Comparison of ENCODE assay signal across 14 cellular contexts in genomic region chr4:12679217-12679616, GRCh38.
DNase-seq lines count a peak whose midpoint lies in the region; ATAC-seq and TF ChIP-seq lines count a peak whose summit lies in the region.
"Had no signal": no experiment of that assay in that cellular context is flagged by ENCODE, and none has a peak within 500 bp of the region (broad histone marks: within the 10 kb centered on the region; RNA-seq: fewer than 3 reads in every experiment).

No MANE protein-coding gene starts in this region.

- H3K4me3 Mint-ChIP-seq in progenitor cell of endocrine pancreas (ENCODE audit: low read depth): no peak overlapping the region
- H3K4me3 Mint-ChIP-seq in activated T-cell treated with anti-CD3 and anti-CD28 coated beads, Interleukin-2, amount 50 U/mL, for 72 hours: no peak overlapping the region
- H3K4me3 Mint-ChIP-seq: T-helper 2 cell treated with Interferon-gamma antibody and Interleukin-4, amounts not matched to agents 5 μg/mL and 100 μg/mL, for 36 hours had no signal

- no peaks in the 10 kb centered on the region for H3K27me3 Mint-ChIP-seq in progenitor cell of endocrine pancreas
- no peaks in the 10 kb centered on the region for H3K27me3 Mint-ChIP-seq in activated T-cell treated with anti-CD3 and anti-CD28 coated beads, Interleukin-2, amount 50 U/mL, for 72 hours (ENCODE audit: low read depth)

- H3K4me1 Mint-ChIP-seq in progenitor cell of endocrine pancreas (ENCODE audit: low read depth): no peaks in the 10 kb centered on the region
- no peaks in the 10 kb centered on the region for H3K4me1 Mint-ChIP-seq in activated T-cell treated with anti-CD3 and anti-CD28 coated beads, Interleukin-2, amount 50 U/mL, for 72 hours (ENCODE audit: low read depth)

- H3K9me3 Mint-ChIP-seq in progenitor cell of endocrine pancreas (ENCODE audit: low read depth): peaks cover 8% of the 10 kb centered on the region
- H3K9me3 Mint-ChIP-seq in activated T-cell treated with anti-CD3 and anti-CD28 coated beads, Interleukin-2, amount 50 U/mL, for 72 hours: peaks cover 3 to 5% of the 10 kb centered on the region in 2 donors

- TF ChIP-seq CTCF in LNCAP (IDR thresholded peaks at IDR 0.05) (peak; percentile 49), cardiac fibroblast (IDR thresholded peaks at IDR 0.05; ENCODE audit: low read depth, low read length) (peak; percentile 23), progenitor cell of endocrine pancreas (IDR thresholded peaks at IDR 0.05; ENCODE audit: unreplicated experiment) (peak; percentile 45)

- no peak for ATAC-seq in activated T-cell treated with anti-CD3 and anti-CD28 coated beads, Interleukin-2, amount 50 U/mL, for 72 hours (replicated peaks in 1 of 2)
- no peak for ATAC-seq in HG03095 (IDR thresholded peaks at IDR 0.05; ENCODE audit: unreplicated experiment)
- ATAC-seq: body of pancreas, left lung had no signal

- no peaks in the 10 kb centered on the region for H3K36me3 Mint-ChIP-seq in progenitor cell of endocrine pancreas (ENCODE audit: insufficient read depth)
- H3K36me3 Mint-ChIP-seq in activated T-cell treated with anti-CD3 and anti-CD28 coated beads, Interleukin-2, amount 50 U/mL, for 72 hours (ENCODE audit: insufficient read depth in 2 of 2): peaks cover 0 to 3% of the 10 kb centered on the region in 2 donors

- H3K27ac Mint-ChIP-seq in progenitor cell of endocrine pancreas: no peak overlapping the region
- H3K27ac Mint-ChIP-seq in activated T-cell treated with anti-CD3 and anti-CD28 coated beads, Interleukin-2, amount 50 U/mL, for 72 hours: no peak overlapping the region
- H3K27ac Mint-ChIP-seq: T-helper 2 cell treated with Interferon-gamma antibody and Interleukin-4, amounts not matched to agents 5 μg/mL and 100 μg/mL, for 36 hours had no signal

- peak; percentile 17 for DNase-seq in NCI-H82 (lab: John Stamatoyannopoulos, UW)
- no peak for DNase-seq in NCI-H82 treated with DMSO at 0.1 percent for 48 hours (lab: John Stamatoyannopoulos, UW; ENCODE audit: unreplicated experiment)
- DNase-seq in cardiac fibroblast (ENCODE audit: low read depth in 2 of 2): peak; percentile 3 to 11
- DNase-seq in progenitor cell of endocrine pancreas (ENCODE audit: low spot score, unreplicated experiment): no peak
- DNase-seq in activated T-cell treated with anti-CD3 and anti-CD28 coated beads, Interleukin-2, amount 50 U/mL, for 72 hours: no peak
- no peak for DNase-seq in retina
- DNase-seq: body of pancreas, esophagus squamous epithelium, IMR-90, left lung, posterior cingulate gyrus had no signal

- H3K4me3 ChIP-seq in cardiac fibroblast (replicated peaks in 1 of 2; ENCODE audit: low read depth in 2 of 2, low read length in 2 of 2): no peak overlapping the region
- H3K4me3 ChIP-seq: body of pancreas, esophagus squamous epithelium, left lung had no signal

Comparison
In these comparisons a context has a peak if more than half of its experiments do, and no peak if none do; other contexts are left out.
1. DNase-seq: peak in NCI-H82 (single experiment) and cardiac fibroblast (2 of 2); none in NCI-H82 treated with DMSO at 0.1 percent for 48 hours (single experiment), progenitor cell of endocrine pancreas (single experiment), activated T-cell treated with anti-CD3 and anti-CD28 coated beads, Interleukin-2, amount 50 U/mL, for 72 hours (0 of 2) and retina (single experiment).
2. Peak in every context shown above with its lines, with median percentiles within 50 percentile points of each other: CTCF ChIP-seq.